Comparison of ENCODE assay signal across 8 cellular contexts in genomic region chr6:41072836-41073202, GRCh38. TPM values are rescaled to one million over a fixed set of nuclear protein-coding genes. Genes with fewer than 3 reads are reported as not detected.
DNase-seq lines count a peak whose midpoint lies in the region; ATAC-seq and TF ChIP-seq lines count a peak whose summit lies in the region.

Gene NFYA, plus strand, starts transcription at chr6:41072974. Its CDS starts 6,116 bp downstream, at chr6:41079090.

- POLR2A ChIA-PET in PC-3 (lab: Charles Lee; ENCODE audit: unreplicated experiment): interaction anchor here (0.7 to 0.8 kb wide), 2 partner anchors 43 to 44 kb away, joined by 3 read pairs; no protein-coding TSS in a partner anchor

- peak; percentile 92 for DNase-seq in 8988T
- no peak for DNase-seq in PC-3
- DNase-seq in activated naive CD8-positive, alpha-beta T cell treated with anti-CD3 and anti-CD28 coated beads for 36 hours: no peak
- peak in 1 of 2 donors; percentile 100 for DNase-seq in cardiac muscle cell (ENCODE audit: low read depth in 1 of 2, low spot score in 1 of 2)
- no peak for DNase-seq in trophoblast cell
- DNase-seq in AML-193 (lab: John Stamatoyannopoulos, UW): no peak

- CTCF ChIA-PET in PC-3 (lab: Charles Lee): interaction anchor here (0.5 kb wide), 1 partner anchor 51 kb away, joined by 4 read pairs; no protein-coding TSS in a partner anchor

- peak within 1 kb of the TSS; percentile 100 for H3K4ac ChIP-seq in trophoblast cell (ENCODE audit: low read depth, low read length)

- H4K91ac ChIP-seq in trophoblast cell (ENCODE audit: low read depth, low read length): peak within 1 kb of the TSS; percentile 100

- H3K27ac Mint-ChIP-seq in activated naive CD8-positive, alpha-beta T cell treated with anti-CD3 and anti-CD28 coated beads for 36 hours: peak within 1 kb of the TSS; percentile 98

- peak; percentile 40 for ATAC-seq in GM18519 (IDR thresholded peaks at IDR 0.05; ENCODE audit: low FRiP score, unreplicated experiment)
- peak; percentile 69 for ATAC-seq in HG02981 (IDR thresholded peaks at IDR 0.05; ENCODE audit: unreplicated experiment)
- ATAC-seq in PC-3: peak; percentile 65

- H4K20me1 ChIP-seq in PC-3 (ENCODE audit: low read length): peaks cover 36% of the 10 kb centered on the region

- peak within 1 kb of the TSS; percentile 98 for H4K8ac ChIP-seq in trophoblast cell (ENCODE audit: low read depth, low read length)

- no peaks in the 10 kb centered on the region; the same call in 1 of the 2 replicates for H3K36me3 ChIP-seq in PC-3 (ENCODE audit: low read depth, low read length)
- H3K36me3 ChIP-seq in cardiac muscle cell: no peaks in the 10 kb centered on the region
- H3K36me3 ChIP-seq in trophoblast cell (ENCODE audit: control insufficient read depth in 1 of 2, insufficient read depth in 2 of 2, low read length in 2 of 2): peaks cover 0 to 2% of the 10 kb centered on the region in 2 experiments

- H3K9ac ChIP-seq in PC-3 (ENCODE audit: low read length): peak within 1 kb of the TSS; percentile 98
- H3K9ac ChIP-seq in trophoblast cell (ENCODE audit: low read length): peak within 1 kb of the TSS; percentile 95

- H3K14ac ChIP-seq in trophoblast cell (ENCODE audit: low read length): peak within 1 kb of the TSS; percentile 100

- peak within 1 kb of the TSS; percentile 100 for H4K12ac ChIP-seq in trophoblast cell (ENCODE audit: low read depth, low read length)

- H2BK12ac ChIP-seq in trophoblast cell (ENCODE audit: low read length): peak within 1 kb of the TSS; percentile 52

- H3K27me3 Mint-ChIP-seq in activated naive CD8-positive, alpha-beta T cell treated with anti-CD3 and anti-CD28 coated beads for 36 hours: no peaks in the 10 kb centered on the region

- H3K18ac ChIP-seq in trophoblast cell (ENCODE audit: low read length): peak within 1 kb of the TSS; percentile 100

- intact Hi-C loops in PC-3 (cut with micrococcal nuclease): loop anchor here (2.0 to 5.0 kb wide), 2 partner anchors 166 to 244 kb away; no protein-coding TSS in a partner anchor

- no peak for TF ChIP-seq CTCF in PC-3 (conservative IDR thresholded peaks at IDR 0.05; ENCODE audit: low read depth, low read length)
- no peak for TF ChIP-seq CTCF in cardiac muscle cell (IDR thresholded peaks at IDR 0.05; ENCODE audit: low read depth, low read length)

- H3K9me2 ChIP-seq in PC-3 (replicated peaks; ENCODE audit: low read length): no peaks in the 10 kb centered on the region

- peaks cover 19% of the 10 kb centered on the region for H3K79me1 ChIP-seq in trophoblast cell (ENCODE audit: low read length)

- peak within 1 kb of the TSS; percentile 96 for H3K27ac ChIP-seq in PC-3 (ENCODE audit: low read length)
- H3K27ac ChIP-seq in cardiac muscle cell: peak within 1 kb of the TSS; percentile 99
- peak within 1 kb of the TSS; percentile 90 for H3K27ac ChIP-seq in trophoblast cell (ENCODE audit: low read depth, low read length)

- peak within 1 kb of the TSS; percentile 94 for H3K4me3 Mint-ChIP-seq in activated naive CD8-positive, alpha-beta T cell treated with anti-CD3 and anti-CD28 coated beads for 36 hours

- no CpG with 5 or more reads among the region's 37 CpGs for WGBS in trophoblast cell (ENCODE audit: extremely low coverage, insufficient coverage, insufficient read length)

- peaks cover 19% of the 10 kb centered on the region for H3K36me3 Mint-ChIP-seq in activated naive CD8-positive, alpha-beta T cell treated with anti-CD3 and anti-CD28 coated beads for 36 hours

- peaks cover 46% of the 10 kb centered on the region for H3K4me1 ChIP-seq in PC-3 (ENCODE audit: insufficient read depth, low read length)
- peaks cover 29% of the 10 kb centered on the region for H3K4me1 ChIP-seq in cardiac muscle cell (ENCODE audit: low read depth)
- peaks cover 2 to 4% of the 10 kb centered on the region in 2 experiments for H3K4me1 ChIP-seq in trophoblast cell (ENCODE audit: control insufficient read depth in 1 of 2, insufficient read depth in 2 of 2, low read length in 2 of 2)

- H3K4me2 ChIP-seq in PC-3 (ENCODE audit: low read length): peak within 1 kb of the TSS; percentile 99
- H3K4me2 ChIP-seq in trophoblast cell (ENCODE audit: low read length): peak within 1 kb of the TSS; percentile 95

- H3K9me3 ChIP-seq in PC-3 (ENCODE audit: low read length): no peaks in the 10 kb centered on the region
- H3K9me3 ChIP-seq in cardiac muscle cell (ENCODE audit: low read depth): no peaks in the 10 kb centered on the region
- H3K9me3 ChIP-seq in trophoblast cell (ENCODE audit: insufficient read depth, low read depth, low read length): no peaks in the 10 kb centered on the region

- H2BK5ac ChIP-seq in trophoblast cell (ENCODE audit: low read depth, low read length, poor library complexity): peak within 1 kb of the TSS; percentile 99

- H3K4me3 ChIP-seq in PC-3 (ENCODE audit: low read length) (peak within 1 kb of the TSS; percentile 85), cardiac muscle cell (peak within 1 kb of the TSS; percentile 83), trophoblast cell (ENCODE audit: low read depth, low read length) (peak within 1 kb of the TSS; percentile 91)

- H2AK5ac ChIP-seq in trophoblast cell (ENCODE audit: low read length): peak within 1 kb of the TSS; percentile 100

- no peaks in the 10 kb centered on the region for H3K27me3 ChIP-seq in PC-3 (ENCODE audit: low read length)
- H3K27me3 ChIP-seq in cardiac muscle cell: no peaks in the 10 kb centered on the region
- H3K27me3 ChIP-seq in trophoblast cell (ENCODE audit: insufficient read depth, low read length): no peaks in the 10 kb centered on the region

- BruUV-seq in PC-3 (replicated peaks; lab: Mats Ljungman, UMichigan): no TSS peak

- H3K4me1 Mint-ChIP-seq in activated naive CD8-positive, alpha-beta T cell treated with anti-CD3 and anti-CD28 coated beads for 36 hours: peaks cover 45% of the 10 kb centered on the region

- H3K79me2 ChIP-seq in PC-3 (ENCODE audit: low read length) (peaks cover 60% of the 10 kb centered on the region), trophoblast cell (ENCODE audit: control insufficient read depth, insufficient read depth, low read length, poor library complexity) (peaks cover 21% of the 10 kb centered on the region)

- no peak within 1 kb of the TSS for H3K23ac ChIP-seq in trophoblast cell (ENCODE audit: low read length)

- no peaks in the 10 kb centered on the region for H3F3A ChIP-seq in PC-3 (ENCODE audit: low read length, unreplicated experiment)

- peak within 1 kb of the TSS; percentile 90 for H2AFZ ChIP-seq in PC-3 (ENCODE audit: low read length)
- H2AFZ ChIP-seq in trophoblast cell (ENCODE audit: insufficient read depth, low read length, poor library complexity): peak within 1 kb of the TSS; percentile 100

- H2BK120ac ChIP-seq in trophoblast cell (ENCODE audit: insufficient read depth, low read length, poor library complexity): peak within 1 kb of the TSS; percentile 100

- no peaks in the 10 kb centered on the region for H3K9me3 Mint-ChIP-seq in activated naive CD8-positive, alpha-beta T cell treated with anti-CD3 and anti-CD28 coated beads for 36 hours

RNA-seq across cellular contexts. Expression of gene NFYA, which starts in this region (rescaled TPM):
- total RNA-seq in PC-3 (2014; rRNA removed) (31.7 and 32.9 TPM in 2 replicates), cardiac muscle cell (9.8 and 14.4 TPM in 2 replicates)
- 10 to 100 TPM; 24.5 to 25.4 TPM for total RNA-seq in activated naive CD8-positive, alpha-beta T cell treated with anti-CD3 and anti-CD28 coated beads for 36 hours
- 8.0 and 14.5 TPM in 2 replicates for polyA plus RNA-seq in cardiac muscle cell
- polyA plus RNA-seq in trophoblast cell (2013): 39.9 and 41.2 TPM in 2 replicates
